In the genomic region with DNA sequence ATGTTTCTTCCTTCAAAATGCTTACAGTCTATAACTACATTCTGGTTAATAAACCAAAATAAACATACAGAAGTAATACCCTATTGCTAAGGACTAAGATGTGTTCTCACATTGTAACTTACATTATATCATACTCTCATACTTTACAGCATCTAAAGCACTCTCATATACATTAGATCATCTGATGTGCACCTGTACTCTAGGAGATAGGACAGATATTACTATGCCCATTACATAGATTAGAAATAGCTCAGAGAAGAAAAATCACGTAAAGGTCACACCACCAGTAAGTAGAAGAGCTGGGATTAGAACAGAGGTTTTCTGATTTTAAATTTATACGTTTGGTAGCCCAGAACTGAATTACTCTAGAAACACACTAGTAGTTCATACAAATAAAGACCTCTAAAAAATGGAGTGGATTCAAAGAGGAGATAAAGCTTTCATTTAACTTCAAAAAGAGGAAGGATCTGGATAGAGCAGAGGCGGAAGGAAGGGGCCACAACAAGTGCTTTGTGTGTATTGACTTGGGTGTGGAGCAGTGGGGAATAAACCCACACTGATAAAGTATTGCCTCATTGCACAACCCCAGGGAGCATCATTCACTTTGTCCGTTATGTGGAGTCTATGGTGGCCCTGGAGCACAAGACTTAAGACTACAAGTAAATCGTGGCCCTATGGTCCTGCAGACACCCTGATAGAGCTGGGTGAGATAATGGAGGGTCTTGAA, we compare ENCODE assay signal across 22 cellular contexts. TPM values are rescaled to one million over a fixed set of nuclear protein-coding genes. Genes with fewer than 3 reads are reported as not detected.
A peak's percentile ranks its signal among the peaks of the same experiment; 100 is the strongest.
DNase-seq lines count a peak whose midpoint lies in the region; ATAC-seq and TF ChIP-seq lines count a peak whose summit lies in the region.
"Had no signal": no experiment of that assay in that cellular context is flagged by ENCODE, and none has a peak within 500 bp of the region (broad histone marks: within the 10 kb centered on the region; RNA-seq: fewer than 3 reads in every experiment).

No MANE protein-coding gene starts in this region.

- H3K36me3 Mint-ChIP-seq in T-cell, result no peaks in the 10 kb centered on the region
- H3K36me3 Mint-ChIP-seq: activated naive CD8-positive, alpha-beta T cell treated with anti-CD3 and anti-CD28 coated beads, Interleukin-2, amount 10 ng/mL, durations not matched to agents 7 days and 5 days; natural killer cell had no signal

- no peaks in the 10 kb centered on the region for H3K27me3 ChIP-seq in HL-60 (ENCODE audit: insufficient read depth, poor library complexity, severe bottlenecking)
- no peaks in the 10 kb centered on the region for H3K27me3 ChIP-seq in Panc1 (ENCODE audit: control insufficient read depth, insufficient read depth, low read length)
- H3K27me3 ChIP-seq in gastroesophageal sphincter, result no peaks in the 10 kb centered on the region
- H3K27me3 ChIP-seq: breast epithelium, upper lobe of left lung had no signal

- no peak overlapping the region for H3K27ac Mint-ChIP-seq in T-cell
- H3K27ac Mint-ChIP-seq: activated naive CD8-positive, alpha-beta T cell treated with anti-CD3 and anti-CD28 coated beads, Interleukin-2, amount 10 ng/mL, durations not matched to agents 7 days and 5 days; natural killer cell; progenitor cell of endocrine pancreas had no signal

- peaks cover 8 to 11% of the 10 kb centered on the region in 2 donors for H3K27me3 Mint-ChIP-seq in T-cell
- H3K27me3 Mint-ChIP-seq: progenitor cell of endocrine pancreas had no signal

- DNase-seq in AML-193 (lab: John Stamatoyannopoulos, UW) (peak; percentile 84 to 85), HL-60 (ENCODE audit: low read depth in 1 of 2, low spot score in 1 of 2) (peak; percentile 7 to 81), Panc1 (ENCODE audit: low read depth, low spot score) (no peak), NK-92 (lab: John Stamatoyannopoulos, UW; ENCODE audit: unreplicated experiment) (no peak), T-cell (no peak), NCI-H2171 treated with DMSO at 0.1 percent for 48 hours (lab: John Stamatoyannopoulos, UW) (no peak)
- DNase-seq: activated CD4-positive, alpha-beta T cell treated with anti-CD3 and anti-CD28 coated beads, Interleukin-2, amount 50 U/mL, for 4 hours; activated naive CD8-positive, alpha-beta T cell treated with anti-CD3 and anti-CD28 coated beads, Interleukin-2, amount 10 ng/mL, durations not matched to agents 7 days and 5 days; activated T-cell treated with anti-CD3 and anti-CD28 coated beads, Interleukin-2, amount 50 U/mL, for 1 hour; COR-L47; mammary epithelial cell; natural killer cell; NCI-H1417; NCI-H2171; NCI-H748 treated with DMSO at 0.1 percent for 48 hours; stimulated activated naive CD4-positive, alpha-beta T cell; T-helper 9 cell; upper lobe of left lung had no signal

- TF ChIP-seq CTCF in HL-60 (IDR thresholded peaks at IDR 0.05; ENCODE audit: insufficient read depth, low read length) (no peak), Panc1 (IDR thresholded peaks at IDR 0.05) (no peak), gastroesophageal sphincter (IDR thresholded peaks at IDR 0.05) (peak in 1 of 4 experiments; percentile 1)

- H3K9me3 Mint-ChIP-seq in T-cell, result no peaks in the 10 kb centered on the region
- H3K9me3 Mint-ChIP-seq: activated naive CD8-positive, alpha-beta T cell treated with anti-CD3 and anti-CD28 coated beads, Interleukin-2, amount 10 ng/mL, durations not matched to agents 7 days and 5 days; natural killer cell had no signal

- in situ Hi-C loops in Panc1 (cut with HindIII; ENCODE audit: low pct_unique_long_range_greater_than_20kb, low sequenced_read_pairs), result no loop called here

- intact Hi-C loops in Panc1 (cut with micrococcal nuclease; ENCODE audit: unreplicated experiment), result no loop called here

- no peak for TF ChIP-seq EP300 in gastroesophageal sphincter (IDR thresholded peaks at IDR 0.05)

- H3K36me3 ChIP-seq in Panc1 (ENCODE audit: control insufficient read depth, insufficient read depth, low read length) (no peaks in the 10 kb centered on the region), gastroesophageal sphincter (peaks cover 0 to 5% of the 10 kb centered on the region in 2 donors)
- H3K36me3 ChIP-seq: breast epithelium, upper lobe of left lung had no signal

- POLR2A ChIA-PET in Panc1 (lab: Charles Lee), result no interaction called here
- POLR2A ChIA-PET in T-cell (lab: Charles Lee), result no interaction called here

- H3K27ac ChIP-seq in HL-60 (replicated peaks), result no peak overlapping the region
- H3K27ac ChIP-seq in Panc1 (ENCODE audit: low read length), result peak overlapping the region; percentile 44; the same call in 1 of the 2 replicates
- H3K27ac ChIP-seq in gastroesophageal sphincter, result peak overlapping the region; percentile 49 to 91 (median 73)
- H3K27ac ChIP-seq: breast epithelium, upper lobe of left lung had no signal

- H3K4me1 Mint-ChIP-seq in T-cell, result no peaks in the 10 kb centered on the region
- H3K4me1 Mint-ChIP-seq: natural killer cell had no signal

- WGBS in gastroesophageal sphincter (ENCODE audit: low coverage in 1 of 2), 2 donors, result 71 to 85% methylated on average over 4 to 5 of the region's 5 CpGs

- CTCF ChIA-PET in Panc1 (lab: Charles Lee), result no interaction called here
- CTCF ChIA-PET in T-cell (lab: Charles Lee), result interaction anchor here (0.5 to 1.0 kb wide), 2 partner anchors 41 to 98 kb away, joined by 4 to 7 read pairs; no protein-coding TSS in a partner anchor

- no peaks in the 10 kb centered on the region for H3K9me3 ChIP-seq in Panc1 (ENCODE audit: control insufficient read depth, insufficient read depth, low read depth, low read length)
- H3K9me3 ChIP-seq in gastroesophageal sphincter, result no peaks in the 10 kb centered on the region
- H3K9me3 ChIP-seq: breast epithelium, upper lobe of left lung had no signal

- H3K4me3 ChIP-seq in HL-60 (replicated peaks; ENCODE audit: insufficient read depth, low read length) (no peak overlapping the region), Panc1 (ENCODE audit: low read depth in 2 of 2, low read length in 2 of 2) (no peak overlapping the region), gastroesophageal sphincter (no peak overlapping the region)
- H3K4me3 ChIP-seq: breast epithelium, upper lobe of left lung had no signal

- ATAC-seq in Panc1 (no peak), gastroesophageal sphincter (no peak), T-cell (replicated peaks in 1 of 4) (no peak), HG02981 (IDR thresholded peaks at IDR 0.05; ENCODE audit: unreplicated experiment) (no peak)

- TF ChIP-seq POLR2A in gastroesophageal sphincter (IDR thresholded peaks at IDR 0.05), result no peak

- H3K4me1 ChIP-seq in Panc1 (ENCODE audit: control insufficient read depth, insufficient read depth, low read length) (peaks cover 9% of the 10 kb centered on the region), gastroesophageal sphincter (peaks cover 5 to 46% (median 5%) of the 10 kb centered on the region in 3 donors)
- H3K4me1 ChIP-seq: breast epithelium, upper lobe of left lung had no signal

- no peak overlapping the region for H3K4me3 Mint-ChIP-seq in T-cell
- H3K4me3 Mint-ChIP-seq: activated naive CD8-positive, alpha-beta T cell treated with anti-CD3 and anti-CD28 coated beads, Interleukin-2, amount 10 ng/mL, durations not matched to agents 7 days and 5 days; natural killer cell had no signal

- no TSS peak for BruUV-seq in Panc1 (replicated peaks; lab: Mats Ljungman, UMichigan)

RNA-seq across cellular contexts. Expression of a gene that starts 30.9 kb away (rescaled TPM):
- total RNA-seq in Panc1 (2021; ENCODE audit: unreplicated experiment) (12.3 TPM), gastroesophageal sphincter (10 to 100 TPM; 22.8 to 70.5 (median 42.0) TPM), T-cell (under 1 TPM in 1 of 5 donors, not detected in 4; 0.06 TPM)
- 13.8 TPM for polyA plus RNA-seq in Panc1 (2012; ENCODE audit: insufficient read length)

Comparison
In these comparisons a context has a peak if more than half of its experiments do, and no peak if none do; other contexts are left out.
1. DNase-seq: peak in AML-193 (2 of 2) and HL-60 (2 of 2); none in Panc1 (single experiment), NK-92 (single experiment), T-cell (0 of 34) and NCI-H2171 treated with DMSO at 0.1 percent for 48 hours (single experiment).
2. RNA of a gene that starts 30.9 kb away (total RNA-seq): 22.8 to 70.5 TPM in gastroesophageal sphincter and 12.3 TPM in Panc1 (single experiment); 0.06 TPM in T-cell; every median in the first group is over 10 times any median in the second.